ENCODE assay signal across 14 cellular contexts in the genomic region with DNA sequence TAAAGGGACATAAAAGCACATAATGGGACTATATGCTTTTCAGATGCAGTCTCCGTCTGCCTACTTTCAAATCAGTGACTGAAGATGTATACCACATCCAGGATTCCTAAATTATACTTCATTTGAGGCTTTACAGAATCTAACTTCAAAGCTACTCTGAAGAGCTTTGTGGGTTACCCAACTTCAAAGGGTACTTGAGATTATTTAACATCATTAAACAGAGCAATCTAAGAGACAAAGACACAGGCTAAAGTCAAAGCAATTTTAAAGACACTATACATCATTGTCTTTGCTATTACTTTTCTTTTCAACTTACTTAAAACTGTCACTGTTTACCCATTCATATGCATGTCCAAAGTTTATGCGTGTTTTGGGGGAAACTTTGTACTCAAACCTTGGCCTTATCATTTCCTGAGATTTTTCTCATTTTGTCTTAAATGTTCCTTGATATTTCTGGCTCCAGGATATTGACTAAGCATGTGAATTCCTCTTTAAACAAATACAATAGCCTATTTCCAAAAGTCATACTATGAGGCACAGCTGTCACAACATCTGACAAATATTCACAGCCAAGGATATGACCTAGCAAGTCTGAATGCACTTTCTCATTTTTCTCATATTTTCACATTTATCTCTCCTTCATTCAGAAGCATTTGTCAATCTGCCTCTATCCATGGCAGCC.
"Had no signal": no experiment of that assay in that cellular context is flagged by ENCODE, and none has a peak within 500 bp of the region (broad histone marks: within the 10 kb centered on the region; RNA-seq: fewer than 3 reads in every experiment).

No MANE protein-coding gene starts in this region.

- H3K27ac Mint-ChIP-seq: activated naive CD4-positive, alpha-beta T cell treated with anti-CD3 and anti-CD28 coated beads, Interleukin-2, amount 50 U/mL, for 24 hours; brain; naive thymus-derived CD4-positive, alpha-beta T cell; stimulated activated memory B cell treated with anti-CD40 and anti-IgM and Interleukin-4, amounts not matched to agents 10 μg/mL and 1 μg/mL and 100 μg/mL, for 72 hours had no signal

- DNase-seq: activated CD4-positive, alpha-beta T cell treated with anti-CD3 and anti-CD28 coated beads, Interleukin-2, amount 50 U/mL, for 1 hour; cerebellar nuclear complex; kidney glomerular epithelial cell; naive thymus-derived CD4-positive, alpha-beta T cell; posterior cingulate gyrus; stimulated activated CD4-positive, alpha-beta T cell treated with anti-CD3 and anti-CD28 coated beads, Interleukin-1b, Interleukin-23, amount 100 ng/mL, for 48 hours; tibial artery; uterus had no signal

- ATAC-seq: gastroesophageal sphincter; naive thymus-derived CD4-positive, alpha-beta T cell; stimulated activated memory B cell treated with anti-CD40 and anti-IgM and Interleukin-4, amounts not matched to agents 10 μg/mL and 1 μg/mL and 100 μg/mL, for 72 hours had no signal

- H3K36me3 Mint-ChIP-seq: activated naive CD4-positive, alpha-beta T cell treated with anti-CD3 and anti-CD28 coated beads, Interleukin-2, amount 50 U/mL, for 24 hours; brain; naive thymus-derived CD4-positive, alpha-beta T cell; stimulated activated memory B cell treated with anti-CD40 and anti-IgM and Interleukin-4, amounts not matched to agents 10 μg/mL and 1 μg/mL and 100 μg/mL, for 72 hours had no signal

- H3K4me3 ChIP-seq: gastroesophageal sphincter, right atrium auricular region, tibial artery, uterus had no signal

- H3K27me3 ChIP-seq: gastroesophageal sphincter, neutrophil, right atrium auricular region, tibial artery, uterus had no signal

- H3K9me3 ChIP-seq: gastroesophageal sphincter, neutrophil, right atrium auricular region, tibial artery had no signal

- H3K4me3 Mint-ChIP-seq: activated naive CD4-positive, alpha-beta T cell treated with anti-CD3 and anti-CD28 coated beads, Interleukin-2, amount 50 U/mL, for 24 hours; brain; naive thymus-derived CD4-positive, alpha-beta T cell; stimulated activated memory B cell treated with anti-CD40 and anti-IgM and Interleukin-4, amounts not matched to agents 10 μg/mL and 1 μg/mL and 100 μg/mL, for 72 hours had no signal

- H3K36me3 ChIP-seq: gastroesophageal sphincter, neutrophil, right atrium auricular region, tibial artery, uterus had no signal

- H3K4me1 Mint-ChIP-seq: activated naive CD4-positive, alpha-beta T cell treated with anti-CD3 and anti-CD28 coated beads, Interleukin-2, amount 50 U/mL, for 24 hours; brain; naive thymus-derived CD4-positive, alpha-beta T cell; stimulated activated memory B cell treated with anti-CD40 and anti-IgM and Interleukin-4, amounts not matched to agents 10 μg/mL and 1 μg/mL and 100 μg/mL, for 72 hours had no signal

- H3K27ac ChIP-seq: gastroesophageal sphincter, neutrophil, right atrium auricular region, tibial artery, uterus had no signal

- H3K4me1 ChIP-seq: gastroesophageal sphincter, right atrium auricular region, tibial artery, uterus had no signal

- H3K9me3 Mint-ChIP-seq: brain had no signal

- H3K27me3 Mint-ChIP-seq: activated naive CD4-positive, alpha-beta T cell treated with anti-CD3 and anti-CD28 coated beads, Interleukin-2, amount 50 U/mL, for 24 hours; brain; naive thymus-derived CD4-positive, alpha-beta T cell; stimulated activated memory B cell treated with anti-CD40 and anti-IgM and Interleukin-4, amounts not matched to agents 10 μg/mL and 1 μg/mL and 100 μg/mL, for 72 hours had no signal
